8 cellular contexts compared by ENCODE assay signal in genomic region chr11:46892109-46892508, GRCh38.
"Had no signal": no experiment of that assay in that cellular context is flagged by ENCODE, and none has a peak within 500 bp of the region (broad histone marks: within the 10 kb centered on the region; RNA-seq: fewer than 3 reads in every experiment).

No MANE protein-coding gene starts in this region.

- FAIRE-seq: G401.6, GM12878, GM12891, GM12892, GM18507, GM19239 had no signal

- H3K4me3 ChIP-seq: GM12878 had no signal

- DNase-seq: GDM1, GF-D8 had no signal

- ATAC-seq: GM12878 had no signal
